17 cellular contexts compared by ENCODE assay signal in the genomic region with DNA sequence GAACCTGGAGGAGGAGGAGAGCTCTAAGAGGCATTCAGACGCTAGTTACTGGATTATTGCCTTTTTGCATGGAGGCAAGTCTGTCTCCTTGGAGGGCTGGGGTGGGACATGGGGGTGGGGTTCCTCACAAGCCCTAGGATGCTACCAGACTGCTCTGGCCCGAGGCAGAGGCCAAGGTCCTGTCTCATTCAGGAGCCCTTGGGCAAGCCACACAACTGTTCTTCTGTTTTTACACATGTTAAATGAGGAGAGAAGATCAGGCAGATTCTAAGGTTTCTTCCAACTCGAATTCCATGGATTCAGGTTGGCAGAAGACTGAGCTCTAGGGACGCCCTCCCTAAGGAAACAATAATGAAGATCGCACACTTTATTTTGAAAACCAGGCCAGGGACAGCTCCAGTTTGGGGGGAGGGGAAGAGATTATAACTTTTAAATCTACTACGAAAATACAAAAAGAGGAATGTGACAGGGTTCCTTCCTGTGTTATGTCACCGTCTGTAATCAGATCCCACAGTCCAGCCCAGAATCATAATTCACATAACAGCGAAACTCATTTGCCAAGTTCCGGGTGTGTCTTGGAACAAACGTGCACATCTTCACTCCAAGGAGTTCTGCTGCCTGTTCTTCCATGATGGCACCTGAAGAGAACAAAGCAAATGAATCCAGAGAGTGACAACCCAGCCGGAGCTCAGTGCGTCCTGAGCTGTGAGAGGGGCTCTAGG. TPM values are rescaled to one million over a fixed set of nuclear protein-coding genes. Genes with fewer than 3 reads are reported as not detected.
DNase-seq lines count a peak whose midpoint lies in the region; ATAC-seq and TF ChIP-seq lines count a peak whose summit lies in the region.
"Had no signal": no experiment of that assay in that cellular context is flagged by ENCODE, and none has a peak within 500 bp of the region (broad histone marks: within the 10 kb centered on the region; RNA-seq: fewer than 3 reads in every experiment).

No MANE protein-coding gene starts in this region.

- no peak overlapping the region for H3K4me3 Mint-ChIP-seq in osteocyte (ENCODE audit: unreplicated experiment)
- H3K4me3 Mint-ChIP-seq in activated naive CD4-positive, alpha-beta T cell treated with anti-CD3 and anti-CD28 coated beads, Interleukin-2, amount 10 ng/mL, durations not matched to agents 7 days and 5 days: no peak overlapping the region
- H3K4me3 Mint-ChIP-seq in T-helper 2 cell treated with Interferon-gamma antibody and Interleukin-4, amounts not matched to agents 5 μg/mL and 100 μg/mL, for 36 hours: no peak overlapping the region

- CTCF ChIA-PET in A673 (lab: Charles Lee): interaction anchor here (0.6 kb wide), 1 partner anchor 69 kb away, joined by 4 read pairs; no protein-coding TSS in a partner anchor
- CTCF ChIA-PET in PC-3 (lab: Charles Lee): interaction anchor here (0.7 kb wide), 1 partner anchor 39 kb away, joined by 7 read pairs; no protein-coding TSS in a partner anchor
- CTCF ChIA-PET in activated naive CD4-positive, alpha-beta T cell treated with anti-CD3 and anti-CD28 coated beads, Interleukin-2, amount 10 ng/mL, durations not matched to agents 7 days and 5 days (lab: Charles Lee): no interaction called here

- peaks cover 4% of the 10 kb centered on the region for H3K9me3 Mint-ChIP-seq in osteocyte (ENCODE audit: unreplicated experiment)
- no peaks in the 10 kb centered on the region for H3K9me3 Mint-ChIP-seq in activated naive CD4-positive, alpha-beta T cell treated with anti-CD3 and anti-CD28 coated beads, Interleukin-2, amount 10 ng/mL, durations not matched to agents 7 days and 5 days
- no peaks in the 10 kb centered on the region for H3K9me3 Mint-ChIP-seq in T-helper 2 cell treated with Interferon-gamma antibody and Interleukin-4, amounts not matched to agents 5 μg/mL and 100 μg/mL, for 36 hours

- H3K9ac ChIP-seq in PC-3 (ENCODE audit: low read length): no peak overlapping the region
- H3K9ac ChIP-seq: BLaER1 treated with 17β-estradiol and CSF1 and Interleukin-3, amounts not matched to agents 10 nM and 100 nM had no signal

- TF ChIP-seq CTCF in A673 (conservative IDR thresholded peaks at IDR 0.05; ENCODE audit: low read depth, low read length) (no peak), PC-3 (conservative IDR thresholded peaks at IDR 0.05; ENCODE audit: low read depth, low read length) (no peak), fibroblast of the aortic adventitia (IDR thresholded peaks at IDR 0.05; ENCODE audit: insufficient read depth, low read length) (no peak), osteocyte (IDR thresholded peaks at IDR 0.05) (no peak)

- H3K4me1 ChIP-seq in A673 (ENCODE audit: insufficient read depth, low read length, poor library complexity, severe bottlenecking) (peaks cover 12% of the 10 kb centered on the region), PC-3 (ENCODE audit: insufficient read depth, low read length) (no peaks in the 10 kb centered on the region)

- H3K27ac ChIP-seq in A673 (ENCODE audit: low read depth, low read length, poor library complexity, severe bottlenecking) (peak overlapping the region; percentile 48), PC-3 (ENCODE audit: low read length) (no peak overlapping the region)
- H3K27ac ChIP-seq: BLaER1 treated with 17β-estradiol and CSF1 and Interleukin-3, amounts not matched to agents 10 nM and 100 nM had no signal

- POLR2A ChIA-PET in A673 (lab: Charles Lee; ENCODE audit: low non-redundant PET) (no interaction called here), PC-3 (lab: Charles Lee; ENCODE audit: unreplicated experiment) (no interaction called here)

- DNase-seq in A673 (ENCODE audit: low spot score): peak; percentile 49
- DNase-seq in PC-3: peak; percentile 19
- peak; percentile 60 for DNase-seq in fibroblast of the aortic adventitia (ENCODE audit: low read depth)
- peak; percentile 64 for DNase-seq in osteocyte (ENCODE audit: extremely low spot score, unreplicated experiment)
- DNase-seq in activated naive CD4-positive, alpha-beta T cell treated with anti-CD3 and anti-CD28 coated beads, Interleukin-2, amount 10 ng/mL, durations not matched to agents 7 days and 5 days: no peak
- DNase-seq in NCI-H2081 (lab: John Stamatoyannopoulos, UW): no peak
- DNase-seq in T-helper 2 cell treated with Interferon-gamma antibody and Interleukin-4, amounts not matched to agents 5 μg/mL and 100 μg/mL, for 36 hours (ENCODE audit: low spot score): no peak
- DNase-seq: 8988T, H7, IMR-90, Karpas-422, MM.1S, NCI-H1092 treated with DMSO at 0.1 percent for 48 hours, NCI-H2107, NCI-H2227 treated with DMSO at 0.1 percent for 48 hours had no signal

- H2AFZ ChIP-seq in PC-3 (ENCODE audit: low read length): no peak overlapping the region

- H3K36me3 Mint-ChIP-seq in osteocyte (ENCODE audit: unreplicated experiment): peaks cover 7% of the 10 kb centered on the region
- H3K36me3 Mint-ChIP-seq in activated naive CD4-positive, alpha-beta T cell treated with anti-CD3 and anti-CD28 coated beads, Interleukin-2, amount 10 ng/mL, durations not matched to agents 7 days and 5 days: no peaks in the 10 kb centered on the region
- no peaks in the 10 kb centered on the region for H3K36me3 Mint-ChIP-seq in T-helper 2 cell treated with Interferon-gamma antibody and Interleukin-4, amounts not matched to agents 5 μg/mL and 100 μg/mL, for 36 hours (ENCODE audit: low read depth)

- H3K9me3 ChIP-seq in A673 (ENCODE audit: low read depth, low read length, poor library complexity, severe bottlenecking): no peaks in the 10 kb centered on the region
- no peaks in the 10 kb centered on the region for H3K9me3 ChIP-seq in PC-3 (ENCODE audit: low read length)
- H3K9me3 ChIP-seq: BLaER1 treated with 17β-estradiol and CSF1 and Interleukin-3, amounts not matched to agents 10 nM and 100 nM had no signal

- no peak overlapping the region for H3K27ac Mint-ChIP-seq in osteocyte (ENCODE audit: unreplicated experiment)
- no peak overlapping the region for H3K27ac Mint-ChIP-seq in activated naive CD4-positive, alpha-beta T cell treated with anti-CD3 and anti-CD28 coated beads, Interleukin-2, amount 10 ng/mL, durations not matched to agents 7 days and 5 days
- no peak overlapping the region for H3K27ac Mint-ChIP-seq in T-helper 2 cell treated with Interferon-gamma antibody and Interleukin-4, amounts not matched to agents 5 μg/mL and 100 μg/mL, for 36 hours

- no peaks in the 10 kb centered on the region for H3K9me2 ChIP-seq in PC-3 (replicated peaks; ENCODE audit: low read length)

- no peaks in the 10 kb centered on the region for H3K27me3 Mint-ChIP-seq in osteocyte (ENCODE audit: unreplicated experiment)
- no peaks in the 10 kb centered on the region for H3K27me3 Mint-ChIP-seq in activated naive CD4-positive, alpha-beta T cell treated with anti-CD3 and anti-CD28 coated beads, Interleukin-2, amount 10 ng/mL, durations not matched to agents 7 days and 5 days
- H3K27me3 Mint-ChIP-seq in T-helper 2 cell treated with Interferon-gamma antibody and Interleukin-4, amounts not matched to agents 5 μg/mL and 100 μg/mL, for 36 hours (ENCODE audit: low read depth): no peaks in the 10 kb centered on the region

- no peaks in the 10 kb centered on the region for H4K20me1 ChIP-seq in PC-3 (ENCODE audit: low read length)
- H4K20me1 ChIP-seq: BLaER1 treated with 17β-estradiol and CSF1 and Interleukin-3, amounts not matched to agents 10 nM and 100 nM had no signal

- H3K4me3 ChIP-seq in A673 (ENCODE audit: low read depth, low read length, poor library complexity, severe bottlenecking): no peak overlapping the region
- no peak overlapping the region for H3K4me3 ChIP-seq in PC-3 (ENCODE audit: low read length)
- H3K4me3 ChIP-seq in fibroblast of the aortic adventitia (ENCODE audit: low read depth, low read length): no peak overlapping the region
- H3K4me3 ChIP-seq: BLaER1 treated with 17β-estradiol and CSF1 and Interleukin-3, amounts not matched to agents 10 nM and 100 nM had no signal

- intact Hi-C loops in A673 (cut with micrococcal nuclease; ENCODE audit: unreplicated experiment): no loop called here
- intact Hi-C loops in PC-3 (cut with micrococcal nuclease): no loop called here

- no TSS peak for BruUV-seq in A673 (replicated peaks; lab: Mats Ljungman, UMichigan)
- no TSS peak for BruUV-seq in PC-3 (replicated peaks; lab: Mats Ljungman, UMichigan)

- ATAC-seq in PC-3 (no peak), HG03039 (IDR thresholded peaks at IDR 0.05; ENCODE audit: unreplicated experiment) (no peak)

- H3F3A ChIP-seq in PC-3 (ENCODE audit: low read length, unreplicated experiment): no peaks in the 10 kb centered on the region

- no peak overlapping the region for H3K4me2 ChIP-seq in PC-3 (ENCODE audit: low read length)
- H3K4me2 ChIP-seq: BLaER1 treated with 17β-estradiol and CSF1 and Interleukin-3, amounts not matched to agents 10 nM and 100 nM had no signal

- peaks cover 3% of the 10 kb centered on the region for H3K4me1 Mint-ChIP-seq in osteocyte (ENCODE audit: unreplicated experiment)
- no peaks in the 10 kb centered on the region for H3K4me1 Mint-ChIP-seq in activated naive CD4-positive, alpha-beta T cell treated with anti-CD3 and anti-CD28 coated beads, Interleukin-2, amount 10 ng/mL, durations not matched to agents 7 days and 5 days
- H3K4me1 Mint-ChIP-seq in T-helper 2 cell treated with Interferon-gamma antibody and Interleukin-4, amounts not matched to agents 5 μg/mL and 100 μg/mL, for 36 hours (ENCODE audit: low read depth): no peaks in the 10 kb centered on the region

- H3K36me3 ChIP-seq in A673 (ENCODE audit: insufficient read depth, low read length, poor library complexity, severe bottlenecking) (no peaks in the 10 kb centered on the region), PC-3 (ENCODE audit: low read depth, low read length) (no peaks in the 10 kb centered on the region)

- no peaks in the 10 kb centered on the region for H3K79me2 ChIP-seq in PC-3 (ENCODE audit: low read length)

- H3K27me3 ChIP-seq in A673 (replicated peaks; ENCODE audit: insufficient read depth, low read depth, low read length, poor library complexity) (no peaks in the 10 kb centered on the region), PC-3 (ENCODE audit: low read length) (no peaks in the 10 kb centered on the region)
- H3K27me3 ChIP-seq: BLaER1 treated with 17β-estradiol and CSF1 and Interleukin-3, amounts not matched to agents 10 nM and 100 nM had no signal

RNA-seq across cellular contexts. Expression of a gene that starts 25.2 kb away (rescaled TPM):
- 2.0 and 2.7 TPM in 2 replicates for total RNA-seq in A673 (2021)
- total RNA-seq in PC-3 (2014; rRNA removed): 1.1 and 1.8 TPM in 2 replicates
- total RNA-seq in fibroblast of the aortic adventitia (ENCODE audit: low replicate concordance): 1.6 and 5.0 TPM in 2 replicates
- total RNA-seq in osteocyte: 8.6 and 10.7 TPM in 2 replicates
- total RNA-seq: H7 had no signal

RNA-seq across cellular contexts. Expression of a gene that starts 45.0 kb away (rescaled TPM):
- total RNA-seq in A673 (2021) (9.2 and 10.8 TPM in 2 replicates), PC-3 (2014; rRNA removed) (6.2 and 10.6 TPM in 2 replicates), fibroblast of the aortic adventitia (ENCODE audit: low replicate concordance) (15.9 and 18.5 TPM in 2 replicates), osteocyte (8.8 and 10.8 TPM in 2 replicates)

Comparison
In these comparisons a context has a peak if more than half of its experiments do, and no peak if none do; other contexts are left out.
1. DNase-seq: peak in A673 (single experiment), PC-3 (single experiment), fibroblast of the aortic adventitia (single experiment) and osteocyte (single experiment); none in activated naive CD4-positive, alpha-beta T cell treated with anti-CD3 and anti-CD28 coated beads, Interleukin-2, amount 10 ng/mL, durations not matched to agents 7 days and 5 days (single experiment), NCI-H2081 (0 of 2) and T-helper 2 cell treated with Interferon-gamma antibody and Interleukin-4, amounts not matched to agents 5 μg/mL and 100 μg/mL, for 36 hours (single experiment).